In the genomic region with DNA sequence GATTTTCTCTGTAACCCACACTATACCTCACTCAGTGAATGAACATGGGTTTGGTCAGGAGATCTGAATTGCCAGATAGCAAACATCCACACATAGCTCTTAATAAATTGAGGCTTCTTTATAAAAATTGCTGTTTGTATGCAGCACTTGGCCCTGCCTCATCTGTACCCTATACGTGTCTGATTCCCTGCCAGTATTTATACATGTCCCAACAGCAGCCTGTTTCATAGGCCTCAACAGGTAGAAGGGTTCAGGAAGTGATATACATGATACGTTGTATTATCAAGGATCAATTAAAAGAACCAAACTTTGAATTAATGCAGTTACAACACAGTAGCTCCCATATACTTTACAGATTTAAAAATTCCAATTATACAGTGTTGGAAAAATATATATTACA, we compare ENCODE assay signal across 2 cellular contexts.
TF ChIP-seq lines count a peak whose summit lies in the region.

No MANE protein-coding gene starts in this region.

TF ChIP-seq in A549, 52 proteins besides CTCF, POLR2A, EP300 and RAD21 (continued from another document):
- TF ChIP-seq PBX3 (IDR thresholded peaks at IDR 0.05) (no peak), HDAC2 (IDR thresholded peaks at IDR 0.05) (no peak), MYC (IDR thresholded peaks at IDR 0.05; ENCODE audit: borderline replicate concordance, low read length) (no peak), PHF8 (IDR thresholded peaks at IDR 0.05; ENCODE audit: borderline replicate concordance, low read depth) (no peak), EHMT2 (IDR thresholded peaks at IDR 0.05; ENCODE audit: low read depth) (no peak), RCOR1 (IDR thresholded peaks at IDR 0.05; ENCODE audit: low read depth, low read length) (no peak), FOSL2 (IDR thresholded peaks at IDR 0.05) (no peak), FOSL2 (CRISPR knock-in tag; IDR thresholded peaks at IDR 0.05) (no peak), HOXA7 (CRISPR knock-in tag; IDR thresholded peaks at IDR 0.05) (no peak), JUNB (IDR thresholded peaks at IDR 0.05) (no peak)

TF ChIP-seq in HCT116, 20 proteins besides CTCF, POLR2A, EP300 and RAD21:
- TF ChIP-seq, protein P1, sequence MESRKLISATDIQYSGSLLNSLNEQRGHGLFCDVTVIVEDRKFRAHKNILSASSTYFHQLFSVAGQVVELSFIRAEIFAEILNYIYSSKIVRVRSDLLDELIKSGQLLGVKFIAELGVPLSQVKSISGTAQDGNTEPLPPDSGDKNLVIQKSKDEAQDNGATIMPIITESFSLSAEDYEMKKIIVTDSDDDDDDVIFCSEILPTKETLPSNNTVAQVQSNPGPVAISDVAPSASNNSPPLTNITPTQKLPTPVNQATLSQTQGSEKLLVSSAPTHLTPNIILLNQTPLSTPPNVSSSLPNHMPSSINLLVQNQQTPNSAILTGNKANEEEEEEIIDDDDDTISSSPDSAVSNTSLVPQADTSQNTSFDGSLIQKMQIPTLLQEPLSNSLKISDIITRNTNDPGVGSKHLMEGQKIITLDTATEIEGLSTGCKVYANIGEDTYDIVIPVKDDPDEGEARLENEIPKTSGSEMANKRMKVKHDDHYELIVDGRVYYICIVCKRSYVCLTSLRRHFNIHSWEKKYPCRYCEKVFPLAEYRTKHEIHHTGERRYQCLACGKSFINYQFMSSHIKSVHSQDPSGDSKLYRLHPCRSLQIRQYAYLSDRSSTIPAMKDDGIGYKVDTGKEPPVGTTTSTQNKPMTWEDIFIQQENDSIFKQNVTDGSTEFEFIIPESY (IDR thresholded peaks at IDR 0.05; ENCODE audit: extremely low read depth, insufficient replicate concordance, low read length): no peak
- TF ChIP-seq YY1 (IDR thresholded peaks at IDR 0.05; ENCODE audit: extremely low read depth, insufficient replicate concordance, low read depth, low read length): no peak
- no peak for TF ChIP-seq EZH2 (IDR thresholded peaks at IDR 0.05)
- TF ChIP-seq JUND (IDR thresholded peaks at IDR 0.05): no peak
